8 cellular contexts compared by ENCODE assay signal in genomic region chr9:98010450-98010849, GRCh38. TPM values are rescaled to one million over a fixed set of nuclear protein-coding genes. Genes with fewer than 3 reads are reported as not detected.
DNase-seq lines count a peak whose midpoint lies in the region; ATAC-seq and TF ChIP-seq lines count a peak whose summit lies in the region.

No MANE protein-coding gene starts in this region.

- no peak overlapping the region for H3K4me3 Mint-ChIP-seq in CD14-positive monocyte
- H3K4me3 Mint-ChIP-seq in activated naive CD8-positive, alpha-beta T cell treated with anti-CD3 and anti-CD28 coated beads for 36 hours = no peak overlapping the region
- H3K4me3 Mint-ChIP-seq in nephron progenitor cell = no peak overlapping the region

- H3K36me3 ChIP-seq in adrenal gland (replicated peaks in 1 of 2) = peaks cover 0 to 77% of the 10 kb centered on the region in 2 donors

- H3K4me1 ChIP-seq in adrenal gland (replicated peaks in 1 of 2) = peaks cover 0 to 11% of the 10 kb centered on the region in 2 donors

- H3K27me3 Mint-ChIP-seq in CD14-positive monocyte (ENCODE audit: low read depth in 3 of 3) (peaks cover 0 to 2% (median 0%) of the 10 kb centered on the region in 3 donors), nephron progenitor cell (ENCODE audit: low read depth, poor library complexity) (no peaks in the 10 kb centered on the region)
- no peaks in the 10 kb centered on the region for H3K27me3 Mint-ChIP-seq in activated naive CD8-positive, alpha-beta T cell treated with anti-CD3 and anti-CD28 coated beads for 36 hours

- intact Hi-C loops in CD14-positive monocyte (cut with micrococcal nuclease) = no loop called here
- intact Hi-C loops in adrenal gland (cut with DNase I) = no loop called here

- H3K27ac ChIP-seq in adrenal gland = no peak overlapping the region

- peaks cover 0 to 1% (median 0%) of the 10 kb centered on the region in 7 donors for H3K9me3 Mint-ChIP-seq in CD14-positive monocyte
- H3K9me3 Mint-ChIP-seq in activated naive CD8-positive, alpha-beta T cell treated with anti-CD3 and anti-CD28 coated beads for 36 hours = no peaks in the 10 kb centered on the region
- no peaks in the 10 kb centered on the region for H3K9me3 Mint-ChIP-seq in nephron progenitor cell

- H3K27ac Mint-ChIP-seq in CD14-positive monocyte = peak overlapping the region in 6 of 7 donors; percentile 16 to 91 (median 72)
- peak overlapping the region; percentile 56 for H3K27ac Mint-ChIP-seq in activated naive CD8-positive, alpha-beta T cell treated with anti-CD3 and anti-CD28 coated beads for 36 hours
- no peak overlapping the region for H3K27ac Mint-ChIP-seq in nephron progenitor cell

- no peak overlapping the region for H3K4me3 ChIP-seq in adrenal gland

- WGBS in adrenal gland, 4 donors = 20 to 56% (median 37%) methylated on average over 2 of the region's 2 CpGs

- TF ChIP-seq CTCF in CD14-positive monocyte (IDR thresholded peaks at IDR 0.05) (no peak), nephron progenitor cell (IDR thresholded peaks at IDR 0.05) (no peak), adrenal gland (IDR thresholded peaks at IDR 0.05) (no peak)

- H3K36me3 Mint-ChIP-seq in CD14-positive monocyte (peaks cover 83 to 96% of the 10 kb centered on the region in 2 donors), nephron progenitor cell (ENCODE audit: low read depth) (peaks cover 82% of the 10 kb centered on the region)
- H3K36me3 Mint-ChIP-seq in activated naive CD8-positive, alpha-beta T cell treated with anti-CD3 and anti-CD28 coated beads for 36 hours = peaks cover 56% of the 10 kb centered on the region

- no peak for TF ChIP-seq POLR2A in adrenal gland (IDR thresholded peaks at IDR 0.05)

- peak; percentile 58 for DNase-seq in CD14-positive monocyte (ENCODE audit: low spot score)
- DNase-seq in activated naive CD8-positive, alpha-beta T cell treated with anti-CD3 and anti-CD28 coated beads for 36 hours = no peak
- DNase-seq in lung microvascular endothelial cell (ENCODE audit: low read depth in 2 of 2) = peak; percentile 50 to 89
- no peak for DNase-seq in T1000 (lab: John Stamatoyannopoulos, UW)
- no peak for DNase-seq in nephron progenitor cell
- no peak for DNase-seq in adrenal gland

- H3K27me3 ChIP-seq in adrenal gland = no peaks in the 10 kb centered on the region

- peak; percentile 91 for ATAC-seq in GM19023 (IDR thresholded peaks at IDR 0.05; ENCODE audit: unreplicated experiment)
- ATAC-seq in HG03060 (IDR thresholded peaks at IDR 0.05; ENCODE audit: low read depth, unreplicated experiment) = peak; percentile 57

- H3K4me1 Mint-ChIP-seq in CD14-positive monocyte (peaks cover 11% of the 10 kb centered on the region), nephron progenitor cell (peaks cover 10% of the 10 kb centered on the region)
- H3K4me1 Mint-ChIP-seq in activated naive CD8-positive, alpha-beta T cell treated with anti-CD3 and anti-CD28 coated beads for 36 hours = peaks cover 33% of the 10 kb centered on the region

- H3K9me3 ChIP-seq in adrenal gland (replicated peaks in 1 of 3) = no peaks in the 10 kb centered on the region

RNA-seq across cellular contexts. Expression of gene ANP32B, which starts 27.3 kb away (rescaled TPM):
- polyA plus RNA-seq in CD14-positive monocyte (10 to 100 TPM; 30.8 to 40.7 TPM), adrenal gland (100 to 1,000 TPM in 2 of 3 donors, 10 to 100 TPM in 1; 72.9 to 156 (median 122) TPM)
- 100 to 1,000 TPM; 397 to 405 TPM for total RNA-seq in activated naive CD8-positive, alpha-beta T cell treated with anti-CD3 and anti-CD28 coated beads for 36 hours
- total RNA-seq in lung microvascular endothelial cell (5.0 and 6.3 TPM in 2 replicates), adrenal gland (100 to 1,000 TPM in 1 of 8 donors, 10 to 100 TPM in 7; 13.4 to 100 (median 42.8) TPM)

RNA-seq across cellular contexts. Expression of gene NANS, which starts 46.1 kb away (rescaled TPM):
- polyA plus RNA-seq in CD14-positive monocyte (100 to 1,000 TPM in 1 of 2 donors, 10 to 100 TPM in 1; 95.9 to 109 TPM), adrenal gland (10 to 100 TPM; 27.8 to 77.9 (median 38.4) TPM)
- total RNA-seq in activated naive CD8-positive, alpha-beta T cell treated with anti-CD3 and anti-CD28 coated beads for 36 hours = 10 to 100 TPM; 46.1 to 47.4 TPM
- total RNA-seq in lung microvascular endothelial cell (63.6 and 73.8 TPM in 2 replicates), adrenal gland (10 to 100 TPM; 24.2 to 78.6 (median 38.2) TPM)

Comparison
In these comparisons a context has a peak if more than half of its experiments do, and no peak if none do; other contexts are left out.
1. DNase-seq: peak in CD14-positive monocyte (single experiment) and lung microvascular endothelial cell (2 of 2); none in activated naive CD8-positive, alpha-beta T cell treated with anti-CD3 and anti-CD28 coated beads for 36 hours (single experiment), T1000 (single experiment), nephron progenitor cell (single experiment) and adrenal gland (0 of 7).